ENCODE assay signal across 16 cellular contexts in genomic region chr15:55998478-55998877, GRCh38.
"Had no signal": no experiment of that assay in that cellular context is flagged by ENCODE, and none has a peak within 500 bp of the region (broad histone marks: within the 10 kb centered on the region; RNA-seq: fewer than 3 reads in every experiment).

No MANE protein-coding gene starts in this region.

- DNase-seq: activated CD4-positive, alpha-beta T cell treated with anti-CD3 and anti-CD28 coated beads for 4 hours; activated naive CD4-positive, alpha-beta T cell treated with anti-CD3 and anti-CD28 coated beads for 36 hours; cortex of kidney; effector memory CD4-positive, alpha-beta T cell; hippocampal formation; kidney glomerular epithelial cell; midbrain; naive B cell; right cardiac atrium; T-cell; T1000; upper lobe of left lung had no signal

- H3K4me3 Mint-ChIP-seq: activated naive CD4-positive, alpha-beta T cell treated with anti-CD3 and anti-CD28 coated beads for 36 hours; central memory CD8-positive, alpha-beta T cell; naive B cell; stimulated activated memory B cell treated with anti-CD40 and anti-IgM and Interleukin-4, amounts not matched to agents 10 μg/mL and 1 μg/mL and 100 μg/mL, for 72 hours; T-cell had no signal

- H3K9me3 Mint-ChIP-seq: activated naive CD4-positive, alpha-beta T cell treated with anti-CD3 and anti-CD28 coated beads for 36 hours; central memory CD8-positive, alpha-beta T cell; naive B cell; stimulated activated memory B cell treated with anti-CD40 and anti-IgM and Interleukin-4, amounts not matched to agents 10 μg/mL and 1 μg/mL and 100 μg/mL, for 72 hours; T-cell had no signal

- H3K36me3 Mint-ChIP-seq: stimulated activated memory B cell treated with anti-CD40 and anti-IgM and Interleukin-4, amounts not matched to agents 10 μg/mL and 1 μg/mL and 100 μg/mL, for 72 hours; T-cell had no signal

- H3K9me3 ChIP-seq: neutrophil, upper lobe of left lung had no signal

- H3K36me3 ChIP-seq: neutrophil, upper lobe of left lung had no signal

- H3K27me3 ChIP-seq: upper lobe of left lung had no signal

- H3K4me1 ChIP-seq: upper lobe of left lung had no signal

- H3K27ac Mint-ChIP-seq: activated naive CD4-positive, alpha-beta T cell treated with anti-CD3 and anti-CD28 coated beads for 36 hours; naive B cell; stimulated activated memory B cell treated with anti-CD40 and anti-IgM and Interleukin-4, amounts not matched to agents 10 μg/mL and 1 μg/mL and 100 μg/mL, for 72 hours; T-cell had no signal

- ATAC-seq: right cardiac atrium; stimulated activated memory B cell treated with anti-CD40 and anti-IgM and Interleukin-4, amounts not matched to agents 10 μg/mL and 1 μg/mL and 100 μg/mL, for 72 hours; T-cell had no signal

- H3K27ac ChIP-seq: neutrophil, upper lobe of left lung, VCaP had no signal

- H3K4me1 Mint-ChIP-seq: central memory CD8-positive, alpha-beta T cell; stimulated activated memory B cell treated with anti-CD40 and anti-IgM and Interleukin-4, amounts not matched to agents 10 μg/mL and 1 μg/mL and 100 μg/mL, for 72 hours had no signal

- H3K4me3 ChIP-seq: upper lobe of left lung had no signal
